In genomic region chr3:174397848-174398247, GRCh38 we compare ENCODE assay signal across 8 cellular contexts.
DNase-seq lines count a peak whose midpoint lies in the region; TF ChIP-seq lines count a peak whose summit lies in the region.

No MANE protein-coding gene starts in this region.

- intact Hi-C loops in breast epithelium (cut with DNase I; ENCODE audit: low total_unique reads), result loop anchor here (5.0 kb wide), 1 partner anchor 414 kb away; no protein-coding TSS in a partner anchor

- TF ChIP-seq CTCF in breast epithelium (IDR thresholded peaks at IDR 0.05), result peak; percentile 36 to 66 (median 41)
- no peak for TF ChIP-seq CTCF in GM13976 (IDR thresholded peaks at IDR 0.05; ENCODE audit: borderline replicate concordance, control extremely low read depth, extremely low read depth, insufficient read depth, missing control alignments)
- TF ChIP-seq CTCF in GM10266 (IDR thresholded peaks at IDR 0.05; ENCODE audit: control insufficient read depth, insufficient read depth, low read depth, missing control alignments), result no peak

- H3K18ac ChIP-seq in mesendoderm (ENCODE audit: low read length), result no peak overlapping the region

- H3K4me3 ChIP-seq in breast epithelium (no peak overlapping the region), mesendoderm (ENCODE audit: low read length) (no peak overlapping the region)

- H4K8ac ChIP-seq in mesendoderm (ENCODE audit: low read depth, low read length), result no peak overlapping the region

- H2AK5ac ChIP-seq in mesendoderm (ENCODE audit: low read length), result no peak overlapping the region

- H3K4me1 ChIP-seq in breast epithelium (no peaks in the 10 kb centered on the region), mesendoderm (ENCODE audit: control insufficient read depth, low read depth, low read length) (no peaks in the 10 kb centered on the region)

- no peak for TF ChIP-seq POLR2A in breast epithelium (IDR thresholded peaks at IDR 0.05)

- H3K79me1 ChIP-seq in mesendoderm (ENCODE audit: low read length), result no peaks in the 10 kb centered on the region

- no peak overlapping the region for H4K5ac ChIP-seq in mesendoderm (ENCODE audit: low read length)

- H3K27ac ChIP-seq in breast epithelium (no peak overlapping the region), mesendoderm (ENCODE audit: low read depth, low read length) (no peak overlapping the region)

- H3K27me3 ChIP-seq in breast epithelium, result no peaks in the 10 kb centered on the region
- no peaks in the 10 kb centered on the region for H3K27me3 ChIP-seq in mesendoderm (ENCODE audit: insufficient read depth, low read length, poor library complexity)

- H3K4me2 ChIP-seq in mesendoderm (ENCODE audit: low read length), result no peak overlapping the region

- in situ Hi-C loops in Caki2 (cut with HindIII; ENCODE audit: low pct_unique_long_range_greater_than_20kb, low sequenced_read_pairs), result no loop called here
- in situ Hi-C loops in GM13976 (cut with MboI; ENCODE audit: low sequenced_read_pairs, unreplicated experiment), result no loop called here

- H2BK15ac ChIP-seq in mesendoderm (replicated peaks; ENCODE audit: low read depth), result no peak overlapping the region

- no peak overlapping the region for H3K4ac ChIP-seq in mesendoderm (ENCODE audit: low read depth, low read length)

- DNase-seq in Caki2 (ENCODE audit: low read depth) (peak; percentile 23), NCI-H2081 (lab: John Stamatoyannopoulos, UW) (peak; percentile 51 to 72), breast epithelium (ENCODE audit: low spot score in 2 of 2) (no peak), mesendoderm (peak; percentile 55), GM13976 (ENCODE audit: low spot score) (no peak), GM10266 (ENCODE audit: extremely low spot score) (no peak)
- DNase-seq in activated CD4-positive, alpha-beta T cell treated with anti-CD3 and anti-CD28 coated beads, Interleukin-2, amount 50 U/mL, for 4 hours, result no peak
- no peak for DNase-seq in activated CD4-positive, alpha-beta T cell treated with anti-CD3 and anti-CD28 coated beads for 1 hour

- no peak overlapping the region for H2BK5ac ChIP-seq in mesendoderm (ENCODE audit: low read length)

- H3K9me3 ChIP-seq in breast epithelium, result no peaks in the 10 kb centered on the region

- no peak overlapping the region for H3K9ac ChIP-seq in mesendoderm (ENCODE audit: low read length)

- no peaks in the 10 kb centered on the region for H3K79me2 ChIP-seq in mesendoderm (ENCODE audit: control insufficient read depth, insufficient read depth, low read length)

- no peaks in the 10 kb centered on the region for H3K36me3 ChIP-seq in breast epithelium
- H3K36me3 ChIP-seq in mesendoderm (ENCODE audit: control insufficient read depth, insufficient read depth, low read length), result no peaks in the 10 kb centered on the region

- H3K23ac ChIP-seq in mesendoderm (ENCODE audit: low read length), result no peak overlapping the region

- H3K56ac ChIP-seq in mesendoderm (ENCODE audit: low read length), result no peak overlapping the region

- H2BK120ac ChIP-seq in mesendoderm (ENCODE audit: low read depth, low read length), result no peak overlapping the region

Comparison
In these comparisons a context has a peak if more than half of its experiments do, and no peak if none do; other contexts are left out.
1. DNase-seq: peak in Caki2 (single experiment), NCI-H2081 (2 of 2) and mesendoderm (single experiment); none in breast epithelium (0 of 2), GM13976 (single experiment), activated CD4-positive, alpha-beta T cell treated with anti-CD3 and anti-CD28 coated beads, Interleukin-2, amount 50 U/mL, for 4 hours (0 of 2), activated CD4-positive, alpha-beta T cell treated with anti-CD3 and anti-CD28 coated beads for 1 hour (single experiment) and GM10266 (single experiment).
2. CTCF ChIP-seq: peak in breast epithelium (3 of 3); none in GM13976 (single experiment) and GM10266 (single experiment).